Comparison of ENCODE assay signal across 34 cellular contexts in genomic region chr2:135821190-135821589, GRCh38. TPM values are rescaled to one million over a fixed set of nuclear protein-coding genes. Genes with fewer than 3 reads are reported as not detected.
DNase-seq lines count a peak whose midpoint lies in the region; ATAC-seq, FAIRE-seq and TF ChIP-seq lines count a peak whose summit lies in the region.
"Had no signal": no experiment of that assay in that cellular context is flagged by ENCODE, and none has a peak within 500 bp of the region (broad histone marks: within the 10 kb centered on the region; RNA-seq: fewer than 3 reads in every experiment).

No MANE protein-coding gene starts in this region.

- peaks cover 13% of the 10 kb centered on the region; the same call in 1 of the 2 replicates for H3K79me2 ChIP-seq in Loucy (ENCODE audit: insufficient read depth, low read length)

- H3K9ac ChIP-seq in Loucy (ENCODE audit: low read depth, low read length, poor library complexity, severe bottlenecking) (peak overlapping the region; percentile 80), kidney (ENCODE audit: low read length in 2 of 2) (no peak overlapping the region)

- no peaks in the 10 kb centered on the region for H4K20me1 ChIP-seq in Loucy (ENCODE audit: insufficient read depth, low read length, poor library complexity, severe bottlenecking)

- ATAC-seq in CD8-positive, alpha-beta T cell = no peak
- ATAC-seq: activated CD4-positive, CD25-positive, alpha-beta regulatory T cell treated with anti-CD3 and anti-CD28 coated beads, Interleukin-2, amount 50 U/mL, for 24 hours; T-cell had no signal

- H3K9me3 ChIP-seq in CD8-positive, alpha-beta T cell (ENCODE audit: low read length) = no peaks in the 10 kb centered on the region
- H3K9me3 ChIP-seq in Loucy (ENCODE audit: insufficient read depth, low read depth, low read length) = peaks cover 15% of the 10 kb centered on the region; the same call in 1 of the 2 replicates
- peaks cover 0 to 3% of the 10 kb centered on the region in 2 donors for H3K9me3 ChIP-seq in kidney (ENCODE audit: control insufficient read depth in 1 of 2, low read length in 2 of 2)
- H3K9me3 ChIP-seq: neutrophil, SJSA1, tibial artery had no signal

- H3K4me3 Mint-ChIP-seq in T-helper 2 cell treated with Interferon-gamma antibody and Interleukin-4, amounts not matched to agents 5 μg/mL and 100 μg/mL, for 36 hours = peak overlapping the region; percentile 79
- peak overlapping the region; percentile 23 for H3K4me3 Mint-ChIP-seq in CD8-positive, alpha-beta T cell
- H3K4me3 Mint-ChIP-seq in activated T-helper 2 cell treated with anti-CD3 and anti-CD28 coated beads, Interferon-gamma antibody, Interleukin-2, Interleukin-4, amounts not matched to agents 10 μg/mL and 5 μg/mL and 100 μg/mL, durations not matched to agents 14 hours and 24 hours and 36 hours (ENCODE audit: low read depth) = peak overlapping the region; percentile 71
- H3K4me3 Mint-ChIP-seq: CD4-positive, alpha-beta T cell had no signal

- CTCF ChIA-PET in CD8-positive, alpha-beta T cell (lab: Charles Lee) = interaction anchor here (1.4 kb wide), 1 partner anchor 28 kb away, joined by 3 read pairs; no protein-coding TSS in a partner anchor

- peak overlapping the region; percentile 89 for H3K27ac Mint-ChIP-seq in T-helper 2 cell treated with Interferon-gamma antibody and Interleukin-4, amounts not matched to agents 5 μg/mL and 100 μg/mL, for 36 hours
- H3K27ac Mint-ChIP-seq in CD8-positive, alpha-beta T cell = no peak overlapping the region
- peak overlapping the region; percentile 76 for H3K27ac Mint-ChIP-seq in activated T-helper 2 cell treated with anti-CD3 and anti-CD28 coated beads, Interferon-gamma antibody, Interleukin-2, Interleukin-4, amounts not matched to agents 10 μg/mL and 5 μg/mL and 100 μg/mL, durations not matched to agents 14 hours and 24 hours and 36 hours
- H3K27ac Mint-ChIP-seq: CD4-positive, alpha-beta T cell; progenitor cell of endocrine pancreas had no signal

- POLR2A ChIA-PET in CD8-positive, alpha-beta T cell (lab: Charles Lee) = no interaction called here

- FAIRE-seq in urothelium cell line (lab: Jason Lieb, UNC) = no peak
- no peak for FAIRE-seq in kidney (lab: Jason Lieb, UNC)
- FAIRE-seq: islet of Langerhans had no signal

- H3K36me3 ChIP-seq in CD8-positive, alpha-beta T cell (ENCODE audit: insufficient read depth, low read length) = no peaks in the 10 kb centered on the region
- H3K36me3 ChIP-seq in Loucy (ENCODE audit: insufficient read depth, low read length) (no peaks in the 10 kb centered on the region), kidney (ENCODE audit: control insufficient read depth in 1 of 2, insufficient read depth in 2 of 2, low read length in 2 of 2) (no peaks in the 10 kb centered on the region)
- H3K36me3 ChIP-seq: ascending aorta, left ventricle myocardium inferior, neutrophil, SJSA1, tibial artery had no signal

- peaks cover 37% of the 10 kb centered on the region for H3K36me3 Mint-ChIP-seq in T-helper 2 cell treated with Interferon-gamma antibody and Interleukin-4, amounts not matched to agents 5 μg/mL and 100 μg/mL, for 36 hours (ENCODE audit: low read depth)
- peaks cover 10% of the 10 kb centered on the region for H3K36me3 Mint-ChIP-seq in CD8-positive, alpha-beta T cell
- peaks cover 42% of the 10 kb centered on the region for H3K36me3 Mint-ChIP-seq in activated T-helper 2 cell treated with anti-CD3 and anti-CD28 coated beads, Interferon-gamma antibody, Interleukin-2, Interleukin-4, amounts not matched to agents 10 μg/mL and 5 μg/mL and 100 μg/mL, durations not matched to agents 14 hours and 24 hours and 36 hours (ENCODE audit: low read depth)

- no peaks in the 10 kb centered on the region for H3K27me3 Mint-ChIP-seq in T-helper 2 cell treated with Interferon-gamma antibody and Interleukin-4, amounts not matched to agents 5 μg/mL and 100 μg/mL, for 36 hours (ENCODE audit: low read depth)
- no peaks in the 10 kb centered on the region for H3K27me3 Mint-ChIP-seq in CD8-positive, alpha-beta T cell (ENCODE audit: low read depth)
- no peaks in the 10 kb centered on the region for H3K27me3 Mint-ChIP-seq in activated T-helper 2 cell treated with anti-CD3 and anti-CD28 coated beads, Interferon-gamma antibody, Interleukin-2, Interleukin-4, amounts not matched to agents 10 μg/mL and 5 μg/mL and 100 μg/mL, durations not matched to agents 14 hours and 24 hours and 36 hours (ENCODE audit: low read depth)
- H3K27me3 Mint-ChIP-seq: CD4-positive, alpha-beta T cell; T-cell had no signal

- H3K4me2 ChIP-seq in Loucy (ENCODE audit: low read depth, low read length, poor library complexity, severe bottlenecking) = peak overlapping the region; percentile 91

- no peak overlapping the region for H2AFZ ChIP-seq in Loucy (ENCODE audit: low read length)

- H3K9me2 ChIP-seq in Loucy (replicated peaks; ENCODE audit: low read depth, low read length) = no peaks in the 10 kb centered on the region

- no peak overlapping the region for H3K27ac ChIP-seq in CD8-positive, alpha-beta T cell (ENCODE audit: low read depth, low read length)
- no peak overlapping the region for H3K27ac ChIP-seq in kidney (ENCODE audit: low read depth in 2 of 2, low read length in 2 of 2)
- H3K27ac ChIP-seq: ascending aorta, coronary artery, left ventricle myocardium inferior, neutrophil, SJSA1, tibial artery had no signal

- H3K4me1 Mint-ChIP-seq in T-helper 2 cell treated with Interferon-gamma antibody and Interleukin-4, amounts not matched to agents 5 μg/mL and 100 μg/mL, for 36 hours (ENCODE audit: low read depth) = peaks cover 39% of the 10 kb centered on the region
- H3K4me1 Mint-ChIP-seq in CD8-positive, alpha-beta T cell (ENCODE audit: low read depth) = peaks cover 25% of the 10 kb centered on the region
- H3K4me1 Mint-ChIP-seq in activated T-helper 2 cell treated with anti-CD3 and anti-CD28 coated beads, Interferon-gamma antibody, Interleukin-2, Interleukin-4, amounts not matched to agents 10 μg/mL and 5 μg/mL and 100 μg/mL, durations not matched to agents 14 hours and 24 hours and 36 hours (ENCODE audit: low read depth) = peaks cover 40% of the 10 kb centered on the region

- peaks cover 26% of the 10 kb centered on the region for H3K4me1 ChIP-seq in CD8-positive, alpha-beta T cell (ENCODE audit: insufficient read depth, low read length)
- H3K4me1 ChIP-seq in Loucy (ENCODE audit: insufficient read depth, low read length, poor library complexity, severe bottlenecking) (peaks cover 34% of the 10 kb centered on the region), kidney (ENCODE audit: control insufficient read depth in 1 of 2, insufficient read depth in 1 of 2, low read depth in 1 of 2, low read length in 2 of 2) (no peaks in the 10 kb centered on the region)
- H3K4me1 ChIP-seq: ascending aorta, left ventricle myocardium inferior, tibial artery had no signal

- 0 out of 2 replicates have a peak, but pooled peaks cover 6% of the 10 kb centered on the region for H3F3A ChIP-seq in Loucy (ENCODE audit: low read depth)

- TF ChIP-seq CTCF in CD8-positive, alpha-beta T cell (IDR thresholded peaks at IDR 0.05) = no peak
- TF ChIP-seq CTCF in Loucy (conservative IDR thresholded peaks at IDR 0.05; ENCODE audit: low read length) (no peak), kidney (IDR thresholded peaks at IDR 0.05; ENCODE audit: borderline replicate concordance, extremely low read depth, insufficient read depth) (no peak)

- H3K4me3 ChIP-seq in CD8-positive, alpha-beta T cell (ENCODE audit: low read depth, low read length) = no peak overlapping the region
- H3K4me3 ChIP-seq in Loucy (ENCODE audit: low read length, poor library complexity, severe bottlenecking) (peak overlapping the region; percentile 79), kidney (ENCODE audit: low read length in 2 of 2) (no peak overlapping the region)
- H3K4me3 ChIP-seq: ascending aorta, coronary artery, left ventricle myocardium inferior, SJSA1, tibial artery had no signal

- intact Hi-C loops in CD8-positive, alpha-beta T cell (cut with DNase I, micrococcal nuclease) = no loop called here
- intact Hi-C loops in activated T-helper 2 cell treated with anti-CD3 and anti-CD28 coated beads, Interferon-gamma antibody, Interleukin-2, Interleukin-4, amounts not matched to agents 10 μg/mL and 5 μg/mL and 100 μg/mL, durations not matched to agents 14 hours and 24 hours and 36 hours (cut with micrococcal nuclease) = loop anchor here (2.0 kb wide), 3 partner anchors 236 to 562 kb away; no protein-coding TSS in a partner anchor
- intact Hi-C loops in kidney (cut with DNase I) = no loop called here

- H3K9me3 Mint-ChIP-seq in T-helper 2 cell treated with Interferon-gamma antibody and Interleukin-4, amounts not matched to agents 5 μg/mL and 100 μg/mL, for 36 hours = peaks cover 20% of the 10 kb centered on the region
- peaks cover 11% of the 10 kb centered on the region for H3K9me3 Mint-ChIP-seq in CD8-positive, alpha-beta T cell
- H3K9me3 Mint-ChIP-seq in activated T-helper 2 cell treated with anti-CD3 and anti-CD28 coated beads, Interferon-gamma antibody, Interleukin-2, Interleukin-4, amounts not matched to agents 10 μg/mL and 5 μg/mL and 100 μg/mL, durations not matched to agents 14 hours and 24 hours and 36 hours = peaks cover 17% of the 10 kb centered on the region

- DNase-seq in T-helper 2 cell treated with Interferon-gamma antibody and Interleukin-4, amounts not matched to agents 5 μg/mL and 100 μg/mL, for 36 hours (ENCODE audit: low spot score) = no peak
- no peak for DNase-seq in T-helper 2 cell
- no peak for DNase-seq in CD8-positive, alpha-beta T cell
- DNase-seq in activated T-helper 2 cell treated with anti-CD3 and anti-CD28 coated beads, Interferon-gamma antibody, Interleukin-2, Interleukin-4, amounts not matched to agents 10 μg/mL and 5 μg/mL and 100 μg/mL, durations not matched to agents 14 hours and 24 hours and 36 hours (ENCODE audit: low spot score) = no peak
- no peak for DNase-seq in urothelium cell line (ENCODE audit: low spot score)
- no peak for DNase-seq in kidney
- DNase-seq in NCI-H1417 treated with DMSO at 0.1 percent for 48 hours (lab: John Stamatoyannopoulos, UW) = no peak
- DNase-seq: activated gamma-delta T cell; CD4-positive, alpha-beta T cell; effector memory CD4-positive, alpha-beta T cell; glutamatergic neuron; H7; IMR-90; left ventricle myocardium inferior; mesendoderm; NCI-H146; NCI-H2107; NCI-H748 treated with DMSO at 0.1 percent for 48 hours; RPMI8226; stimulated activated naive CD4-positive, alpha-beta T cell treated with Interleukin-2 at 50 U/mL for 16 hours; T-cell; tibial artery had no signal

- no peaks in the 10 kb centered on the region for H3K27me3 ChIP-seq in CD8-positive, alpha-beta T cell (ENCODE audit: insufficient read depth, low read length)
- no peaks in the 10 kb centered on the region for H3K27me3 ChIP-seq in Loucy (ENCODE audit: insufficient read depth, low read length, poor library complexity, severe bottlenecking)
- H3K27me3 ChIP-seq: ascending aorta, SJSA1, tibial artery had no signal

RNA-seq across cellular contexts. Expression of gene LCT, which starts 15.8 kb away (rescaled TPM):
- under 1 TPM in 1 of 2 experiments, not detected in 1; 0.06 TPM for total RNA-seq in CD8-positive, alpha-beta T cell
- 0.53 and 0.55 TPM in 2 replicates for total RNA-seq in activated T-helper 2 cell treated with anti-CD3 and anti-CD28 coated beads, Interferon-gamma antibody, Interleukin-2, Interleukin-4, amounts not matched to agents 10 μg/mL and 5 μg/mL and 100 μg/mL, durations not matched to agents 14 hours and 24 hours and 36 hours
- total RNA-seq in kidney = not detected
- 0.19 TPM for polyA plus RNA-seq in kidney (ENCODE audit: insufficient read depth, low read depth, low replicate concordance)
- total RNA-seq: A172, ascending aorta, cardiac septum, epithelial cell of proximal tubule, left ventricle myocardium inferior, MCF 10A, SJSA1 had no signal
- polyA plus RNA-seq: IMR-90 had no signal

RNA-seq across cellular contexts. Expression of gene MCM6, which starts 55.1 kb away (rescaled TPM):
- 10 to 100 TPM; 37.3 to 38.8 TPM for total RNA-seq in CD8-positive, alpha-beta T cell
- total RNA-seq in activated T-helper 2 cell treated with anti-CD3 and anti-CD28 coated beads, Interferon-gamma antibody, Interleukin-2, Interleukin-4, amounts not matched to agents 10 μg/mL and 5 μg/mL and 100 μg/mL, durations not matched to agents 14 hours and 24 hours and 36 hours = 190 and 191 TPM in 2 replicates
- total RNA-seq in kidney = 11.9 TPM
- polyA plus RNA-seq in kidney (ENCODE audit: insufficient read depth, low read depth, low replicate concordance) = 10.1 TPM

Comparison
In these comparisons a context has a peak if more than half of its experiments do, and no peak if none do; other contexts are left out.
1. H3K4me3 Mint-ChIP-seq: peak in every context shown above with its lines; median percentile 79 in T-helper 2 cell treated with Interferon-gamma antibody and Interleukin-4, amounts not matched to agents 5 μg/mL and 100 μg/mL, for 36 hours; 71 in activated T-helper 2 cell treated with anti-CD3 and anti-CD28 coated beads, Interferon-gamma antibody, Interleukin-2, Interleukin-4, amounts not matched to agents 10 μg/mL and 5 μg/mL and 100 μg/mL, durations not matched to agents 14 hours and 24 hours and 36 hours; 23 in CD8-positive, alpha-beta T cell.